ENCODE assay signal across 9 cellular contexts in genomic region chr22:20311249-20312062, GRCh38. TPM values are rescaled to one million over a fixed set of nuclear protein-coding genes. Genes with fewer than 3 reads are reported as not detected.
DNase-seq lines count a peak whose midpoint lies in the region; ATAC-seq, FAIRE-seq and TF ChIP-seq lines count a peak whose summit lies in the region.
"Not testable (repeated sequence)": the region's sequence is repeated elsewhere in the genome, so short reads cannot be mapped to it uniquely, and the experiment has no call there.
"Had no signal": no experiment of that assay in that cellular context is flagged by ENCODE, and none has a peak within 500 bp of the region (broad histone marks: within the 10 kb centered on the region; RNA-seq: fewer than 3 reads in every experiment).

No MANE protein-coding gene starts in this region.

- FAIRE-seq in HTR-8/SVneo (lab: Jason Lieb, UNC) = peak; percentile 72

- TF ChIP-seq CTCF in endothelial cell (IDR thresholded peaks at IDR 0.05; ENCODE audit: unreplicated experiment); left lung (IDR thresholded peaks at IDR 0.05); nephron progenitor cell (IDR thresholded peaks at IDR 0.05); psoas muscle (IDR thresholded peaks at IDR 0.05); upper lobe of left lung (IDR thresholded peaks at IDR 0.05): not testable (repeated sequence)

- H3K9me3 Mint-ChIP-seq in endothelial cell (ENCODE audit: unreplicated experiment); nephron progenitor cell: not testable (repeated sequence)

- H3K4me1 ChIP-seq in left lung, psoas muscle, upper lobe of left lung: not testable (repeated sequence)

- not testable (repeated sequence) for DNase-seq in HTR-8/SVneo (ENCODE audit: insufficient read length, low spot score); nephron progenitor cell; psoas muscle
- peak; percentile 18 for DNase-seq in activated CD4-positive, CD25-positive, alpha-beta regulatory T cell treated with anti-CD3 and anti-CD28 coated beads, Interleukin-2, amount 50 U/mL, for 72 hours
- DNase-seq in activated naive CD4-positive, alpha-beta T cell treated with anti-CD3 and anti-CD28 coated beads, Interleukin-2, amount 50 U/mL, for 16 hours = peak; percentile 7
- peak; percentile 1 for DNase-seq in endothelial cell (ENCODE audit: low spot score)
- DNase-seq in left lung = peak; percentile 3 to 68
- peak; percentile 17 to 58 for DNase-seq in upper lobe of left lung

- not testable (repeated sequence) for ATAC-seq in left lung; upper lobe of left lung (ENCODE audit: low FRiP score in 2 of 2)
- peak; percentile 45 to 61 (median 56) for ATAC-seq in psoas muscle

- TF ChIP-seq POLR2A in upper lobe of left lung (IDR thresholded peaks at IDR 0.05) = not testable (repeated sequence)

- not testable (repeated sequence) for H3K9me3 ChIP-seq in left lung, psoas muscle, upper lobe of left lung

- intact Hi-C loops in left lung (cut with DNase I); psoas muscle (cut with DNase I): not testable (repeated sequence)

- not testable (repeated sequence) for H3K36me3 Mint-ChIP-seq in endothelial cell (ENCODE audit: low read depth, unreplicated experiment); nephron progenitor cell (ENCODE audit: low read depth)

- WGBS in psoas muscle, 3 donors = 71 to 79% (median 74%) methylated on average over 15 to 18 of the region's 20 CpGs
- 89% methylated on average over 9 to 10 of the region's 20 CpGs for WGBS in upper lobe of left lung, 2 donors

- H3K27me3 ChIP-seq in left lung; psoas muscle (ENCODE audit: insufficient read depth in 3 of 3, low read length in 2 of 3); upper lobe of left lung: not testable (repeated sequence)

- H3K27ac ChIP-seq in left lung, psoas muscle, upper lobe of left lung: not testable (repeated sequence)

- H3K4me3 Mint-ChIP-seq in endothelial cell (ENCODE audit: unreplicated experiment); nephron progenitor cell: not testable (repeated sequence)

- not testable (repeated sequence) for H3K27ac Mint-ChIP-seq in endothelial cell (ENCODE audit: unreplicated experiment)
- peak overlapping the region; percentile 39 for H3K27ac Mint-ChIP-seq in nephron progenitor cell

- H3K27me3 Mint-ChIP-seq in endothelial cell (ENCODE audit: unreplicated experiment); nephron progenitor cell (ENCODE audit: low read depth, poor library complexity): not testable (repeated sequence)

- not testable (repeated sequence) for H3K4me1 Mint-ChIP-seq in endothelial cell (ENCODE audit: unreplicated experiment); nephron progenitor cell

- H3K4me3 ChIP-seq in left lung, psoas muscle, upper lobe of left lung: not testable (repeated sequence)

- not testable (repeated sequence) for H3K36me3 ChIP-seq in left lung; psoas muscle (ENCODE audit: insufficient read depth in 1 of 2, low read depth in 1 of 2); upper lobe of left lung

- not testable (repeated sequence) for TF ChIP-seq EP300 in upper lobe of left lung (IDR thresholded peaks at IDR 0.05)

RNA-seq across cellular contexts. Expression of gene DGCR6L, which starts 8.4 kb away (rescaled TPM):
- 54.2 TPM for total RNA-seq in endothelial cell (ENCODE audit: unreplicated experiment)
- 10 to 100 TPM; 35.5 to 46.7 TPM for total RNA-seq in left lung
- 10 to 100 TPM; 33.2 to 44.9 (median 37.8) TPM for total RNA-seq in psoas muscle
- polyA plus RNA-seq in psoas muscle = 10 to 100 TPM; 55.2 to 87.2 (median 70.2) TPM
- 10 to 100 TPM; 36.7 to 62.2 (median 41.9) TPM for total RNA-seq in upper lobe of left lung

RNA-seq across cellular contexts. Expression of gene RTN4R, which starts 43.3 kb away (rescaled TPM):
- total RNA-seq in endothelial cell (ENCODE audit: unreplicated experiment) (19.0 TPM), left lung (10 to 100 TPM in 1 of 2 donors, 1 to 10 TPM in 1; 8.9 to 10.9 TPM), psoas muscle (1 to 10 TPM in 1 of 4 donors, under 1 TPM in 3; 0.22 to 2.4 (median 0.64) TPM), upper lobe of left lung (10 to 100 TPM in 2 of 6 donors, 1 to 10 TPM in 4; 2.6 to 13.0 (median 9.0) TPM)
- under 1 TPM; 0.12 to 0.36 (median 0.30) TPM for polyA plus RNA-seq in psoas muscle
- polyA plus RNA-seq: IgD-negative memory B cell had no signal
